ENCODE assay signal across 8 cellular contexts in the genomic region with DNA sequence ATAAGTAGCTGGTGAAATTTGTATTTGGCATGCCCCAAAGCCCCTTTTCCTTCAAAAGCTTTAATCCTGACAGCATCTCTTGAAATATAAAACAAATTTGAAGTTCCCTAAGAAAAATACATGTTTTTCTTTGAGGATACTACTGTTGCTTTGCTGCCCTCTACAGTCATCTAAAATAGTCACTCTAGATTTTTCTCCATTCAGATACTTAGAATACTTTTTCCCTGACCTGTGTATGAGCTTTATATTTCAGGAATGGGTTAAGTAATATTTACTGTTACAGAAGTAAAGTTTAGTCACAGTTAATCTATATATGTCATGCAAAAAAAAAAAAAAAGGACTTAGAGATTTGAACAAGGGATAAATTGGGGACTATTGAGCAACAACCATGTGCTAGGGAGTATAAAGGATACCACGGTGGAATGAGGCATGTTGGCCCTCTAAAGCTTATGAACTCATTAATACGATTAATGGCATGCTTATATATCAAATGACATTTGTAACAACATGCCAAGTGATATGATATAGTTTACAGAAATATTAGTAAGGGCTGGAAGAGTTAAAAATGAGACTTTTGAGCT. TPM values are rescaled to one million over a fixed set of nuclear protein-coding genes. Genes with fewer than 3 reads are reported as not detected.
DNase-seq lines count a peak whose midpoint lies in the region; ATAC-seq, FAIRE-seq and TF ChIP-seq lines count a peak whose summit lies in the region.

No MANE protein-coding gene starts in this region.

- H3K4me2 ChIP-seq in GM23338: peak overlapping the region; percentile 63; the same call in 1 of the 2 replicates

- TF ChIP-seq CTCF in A673 (conservative IDR thresholded peaks at IDR 0.05; ENCODE audit: low read depth, low read length): peak; percentile 63
- TF ChIP-seq CTCF in GM23338 (conservative IDR thresholded peaks at IDR 0.05; ENCODE audit: low read depth in 2 of 2): peak in 1 of 2 experiments; percentile 72; a peak in 3 of 4 replicates

- H4K20me1 ChIP-seq in GM23338 (replicated peaks; ENCODE audit: insufficient read depth): no peaks in the 10 kb centered on the region

- peak; percentile 71 for FAIRE-seq in TTC549 (lab: Jason Lieb, UNC)

- CTCF ChIA-PET in A673 (lab: Charles Lee): interaction anchor here (0.6 to 1.0 kb wide), 4 partner anchors 200 to 1351 kb away, joined by 3 to 13 read pairs (median 8); no protein-coding TSS in a partner anchor

- H3K27ac ChIP-seq in A673 (ENCODE audit: low read depth, low read length, poor library complexity, severe bottlenecking): no peak overlapping the region
- no peak overlapping the region for H3K27ac ChIP-seq in GM23338 (ENCODE audit: low read depth)

- H3K36me3 ChIP-seq in A673 (ENCODE audit: insufficient read depth, low read length, poor library complexity, severe bottlenecking) (no peaks in the 10 kb centered on the region), GM23338 (ENCODE audit: insufficient read depth) (no peaks in the 10 kb centered on the region)

- no peak overlapping the region for H2AFZ ChIP-seq in GM23338

- H3K4me1 ChIP-seq in A673 (ENCODE audit: insufficient read depth, low read length, poor library complexity, severe bottlenecking) (peaks cover 27% of the 10 kb centered on the region), GM23338 (ENCODE audit: insufficient read depth) (peaks cover 50% of the 10 kb centered on the region)

- POLR2A ChIA-PET in A673 (lab: Charles Lee; ENCODE audit: low non-redundant PET): interaction anchor here (0.6 kb wide), 1 partner anchor 935 kb away, joined by 5 read pairs; no protein-coding TSS in a partner anchor

- ATAC-seq in GM23338: peak; percentile 57
- ATAC-seq in HG03159 (IDR thresholded peaks at IDR 0.05; ENCODE audit: unreplicated experiment): no peak

- no peaks in the 10 kb centered on the region for H3K9me3 Mint-ChIP-seq in GM23338

- intact Hi-C loops in A673 (cut with micrococcal nuclease; ENCODE audit: unreplicated experiment): loop anchor here (2.0 to 10.0 kb wide), 3 partner anchors 257 to 1348 kb away; no protein-coding TSS in a partner anchor

- H3K27ac Mint-ChIP-seq in GM23338: no peak overlapping the region

- no peaks in the 10 kb centered on the region for H3F3A ChIP-seq in GM23338 (replicated peaks; ENCODE audit: low read depth)

- H3K79me2 ChIP-seq in GM23338 (replicated peaks; ENCODE audit: insufficient read depth): peaks cover 100% of the 10 kb centered on the region

- H3K27me3 Mint-ChIP-seq in GM23338 (ENCODE audit: insufficient read depth, low read depth, poor library complexity): no peaks in the 10 kb centered on the region

- no TSS peak for BruUV-seq in A673 (replicated peaks; lab: Mats Ljungman, UMichigan)

- H3K36me3 Mint-ChIP-seq in GM23338 (ENCODE audit: low read depth): no peaks in the 10 kb centered on the region

- peak; percentile 55 for DNase-seq in A673 (ENCODE audit: low spot score)
- DNase-seq in GM23338 (ENCODE audit: low spot score): peak; percentile 64
- DNase-seq in inferior parietal cortex (ENCODE audit: extremely low spot score): peak; percentile 69
- no peak for DNase-seq in ureter (ENCODE audit: low spot score)
- DNase-seq in DMS153 treated with DMSO at 0.1 percent for 48 hours (lab: John Stamatoyannopoulos, UW; ENCODE audit: unreplicated experiment): no peak
- DNase-seq in activated CD4-positive, alpha-beta T cell treated with anti-CD3 and anti-CD28 coated beads for 4 hours: no peak

- no peaks in the 10 kb centered on the region for H3K9me2 ChIP-seq in GM23338 (ENCODE audit: insufficient read depth)

- H3K4me1 Mint-ChIP-seq in GM23338: peaks cover 15% of the 10 kb centered on the region; the same call in 2 of the 3 replicates

- no peaks in the 10 kb centered on the region for H3K27me3 ChIP-seq in A673 (replicated peaks; ENCODE audit: insufficient read depth, low read depth, low read length, poor library complexity)
- no peaks in the 10 kb centered on the region for H3K27me3 ChIP-seq in GM23338 (ENCODE audit: insufficient read depth)

- H3K4me3 ChIP-seq in A673 (ENCODE audit: low read depth, low read length, poor library complexity, severe bottlenecking) (no peak overlapping the region), GM23338 (no peak overlapping the region)

- no peak overlapping the region for H3K4me3 Mint-ChIP-seq in GM23338

- no peaks in the 10 kb centered on the region for H3K9me3 ChIP-seq in A673 (ENCODE audit: low read depth, low read length, poor library complexity, severe bottlenecking)

TF ChIP-seq in GM23338, 12 proteins besides CTCF, POLR2A, EP300 and RAD21:
- no peak for TF ChIP-seq EZH2phosphoT487 (IDR thresholded peaks at IDR 0.05; ENCODE audit: unreplicated experiment)
- no peak for TF ChIP-seq ZNF114 (CRISPR knock-in tag; IDR thresholded peaks at IDR 0.05)
- TF ChIP-seq EZH2 (IDR thresholded peaks at IDR 0.05; ENCODE audit: low read depth, unreplicated experiment): no peak
- no peak for TF ChIP-seq ZNF462 (CRISPR knock-in tag; IDR thresholded peaks at IDR 0.05)

RNA-seq across cellular contexts. Expression of gene NECTIN3, which starts 8.8 kb away (rescaled TPM):
- total RNA-seq in A673 (2021): 9.4 and 11.7 TPM in 2 replicates
- total RNA-seq in GM23338 (2014; rRNA removed; shearing (Covaris generic)): 48.2 TPM in 2 replicates
- polyA plus RNA-seq in GM23338 (2016; fragmentation: Nextera tagmentation; extraction: Ambion mirVana): 16.0 and 16.2 TPM in 2 replicates
- total RNA-seq in ureter: 19.1 TPM

Comparison
In these comparisons a context has a peak if more than half of its experiments do, and no peak if none do; other contexts are left out.
1. DNase-seq: peak in A673 (single experiment), GM23338 (single experiment) and inferior parietal cortex (single experiment); none in ureter (single experiment), DMS153 treated with DMSO at 0.1 percent for 48 hours (single experiment) and activated CD4-positive, alpha-beta T cell treated with anti-CD3 and anti-CD28 coated beads for 4 hours (0 of 2).